Comparison of ENCODE assay signal across 19 cellular contexts in the genomic region with DNA sequence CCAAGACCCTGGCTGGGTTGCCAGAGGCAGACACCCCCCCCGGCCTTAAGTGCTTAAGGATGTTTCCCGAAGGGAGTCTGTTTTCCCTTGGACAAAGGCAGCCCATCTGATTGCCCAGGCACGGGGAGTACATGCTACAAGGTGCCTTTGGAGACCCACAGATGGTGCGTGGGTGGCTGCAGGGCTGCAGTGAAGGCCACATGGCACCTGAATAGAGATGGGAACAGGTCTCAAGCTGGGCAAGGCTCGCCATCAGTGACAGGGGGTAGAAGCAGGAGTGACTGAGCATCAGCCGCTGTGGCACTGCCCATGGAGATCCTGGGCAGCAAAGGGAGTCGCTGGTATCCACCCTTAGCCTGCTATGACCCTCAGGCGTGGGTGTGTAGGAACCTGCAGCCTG. TPM values are rescaled to one million over a fixed set of nuclear protein-coding genes. Genes with fewer than 3 reads are reported as not detected.
A peak's percentile ranks its signal among the peaks of the same experiment; 100 is the strongest.
DNase-seq lines count a peak whose midpoint lies in the region; ATAC-seq and TF ChIP-seq lines count a peak whose summit lies in the region.
"Had no signal": no experiment of that assay in that cellular context is flagged by ENCODE, and none has a peak within 500 bp of the region (broad histone marks: within the 10 kb centered on the region; RNA-seq: fewer than 3 reads in every experiment).

No MANE protein-coding gene starts in this region.

- peak overlapping the region; percentile 15 to 61 for H3K4me3 Mint-ChIP-seq in activated T-cell treated with anti-CD3 and anti-CD28 coated beads, Interleukin-2, amount 50 U/mL, for 72 hours
- peak overlapping the region; percentile 33 to 67 (median 60) for H3K4me3 Mint-ChIP-seq in IgD-negative memory B cell
- peak overlapping the region; percentile 82 for H3K4me3 Mint-ChIP-seq in neural crest cell

- H3K9me3 ChIP-seq in stomach (peaks cover 0 to 7% (median 0%) of the 10 kb centered on the region in 4 donors), SJCRH30 (replicated peaks) (no peaks in the 10 kb centered on the region)
- H3K9me3 ChIP-seq: upper lobe of left lung had no signal

- no peak for TF ChIP-seq EP300 in stomach (IDR thresholded peaks at IDR 0.05)

- H3K36me3 ChIP-seq in stomach (peaks cover 0 to 24% (median 11%) of the 10 kb centered on the region in 4 donors), SJCRH30 (no peaks in the 10 kb centered on the region)

- intact Hi-C loops in stomach (cut with DNase I; ENCODE audit: low total_unique reads): no loop called here

- DNase-seq in activated T-cell treated with anti-CD3 and anti-CD28 coated beads, Interleukin-2, amount 50 U/mL, for 72 hours: no peak
- DNase-seq in activated T-cell treated with anti-CD3 and anti-CD28 coated beads, Interleukin-2, amount 50 U/mL, for 1 hour: no peak
- DNase-seq in cerebellar cortex (ENCODE audit: low spot score) (peak; percentile 5), neural crest cell (ENCODE audit: low read depth, low spot score) (no peak), stomach (no peak), SJCRH30 (no peak), putamen (ENCODE audit: low spot score) (no peak)
- DNase-seq: activated CD4-positive, CD25-positive, alpha-beta regulatory T cell; dermis blood vessel endothelial cell; left cardiac atrium; midbrain; NCI-H1092 treated with DMSO at 0.1 percent for 48 hours; NCI-H2107; NCI-H526; SIG-M5; stimulated activated naive CD8-positive, alpha-beta T cell treated with anti-CD3 and anti-CD28 coated beads, Interleukin-15, amount 100 ng/mL, for 72 hours had no signal

- H3K36me3 Mint-ChIP-seq in activated T-cell treated with anti-CD3 and anti-CD28 coated beads, Interleukin-2, amount 50 U/mL, for 72 hours (ENCODE audit: insufficient read depth in 2 of 2): peaks cover 5 to 9% of the 10 kb centered on the region in 2 donors
- H3K36me3 Mint-ChIP-seq in IgD-negative memory B cell: no peaks in the 10 kb centered on the region
- H3K36me3 Mint-ChIP-seq in neural crest cell (ENCODE audit: low read depth): peaks cover 31% of the 10 kb centered on the region

- TF ChIP-seq POLR2A in stomach (IDR thresholded peaks at IDR 0.05): no peak

- no peak overlapping the region for H3K27ac Mint-ChIP-seq in activated T-cell treated with anti-CD3 and anti-CD28 coated beads, Interleukin-2, amount 50 U/mL, for 72 hours
- H3K27ac Mint-ChIP-seq in IgD-negative memory B cell: peak overlapping the region in 1 of 3 donors; percentile 72
- peak overlapping the region; percentile 27 for H3K27ac Mint-ChIP-seq in neural crest cell (ENCODE audit: unreplicated experiment)
- H3K27ac Mint-ChIP-seq: T-helper 1 cell treated with Interleukin-12 subunit alpha and Interleukin-12 subunit beta and Interleukin-4 antibody, amounts not matched to agents 30 μg/mL and 1 μg/mL, for 36 hours had no signal

- peaks cover 14 to 62% (median 40%) of the 10 kb centered on the region in 4 donors for H3K4me1 ChIP-seq in stomach
- H3K4me1 ChIP-seq in SJCRH30: no peaks in the 10 kb centered on the region

- no peak overlapping the region for H3K27ac ChIP-seq in stomach
- H3K27ac ChIP-seq in SJCRH30: no peak overlapping the region
- H3K27ac ChIP-seq: upper lobe of left lung had no signal

- TF ChIP-seq CTCF in neural crest cell (conservative IDR thresholded peaks at IDR 0.05) (no peak), stomach (IDR thresholded peaks at IDR 0.05) (no peak)

- H3K4me3 ChIP-seq in stomach (no peak overlapping the region), SJCRH30 (no peak overlapping the region)
- H3K4me3 ChIP-seq: upper lobe of left lung had no signal

- no peak for ATAC-seq in activated T-cell treated with anti-CD3 and anti-CD28 coated beads, Interleukin-2, amount 50 U/mL, for 72 hours (replicated peaks in 1 of 2)
- ATAC-seq: left cardiac atrium; stimulated activated naive CD8-positive, alpha-beta T cell treated with anti-CD3 and anti-CD28 coated beads, Interleukin-15, amount 100 ng/mL, for 72 hours had no signal

- WGBS in stomach, 5 donors: 92 to 97% (median 96%) methylated on average over 6 to 8 of the region's 8 CpGs

- H3K4me1 Mint-ChIP-seq in activated T-cell treated with anti-CD3 and anti-CD28 coated beads, Interleukin-2, amount 50 U/mL, for 72 hours (ENCODE audit: low read depth): peaks cover 37% of the 10 kb centered on the region
- H3K4me1 Mint-ChIP-seq in IgD-negative memory B cell (peaks cover 4 to 10% (median 4%) of the 10 kb centered on the region in 3 donors), neural crest cell (peaks cover 11% of the 10 kb centered on the region)

- H3K9me3 Mint-ChIP-seq in activated T-cell treated with anti-CD3 and anti-CD28 coated beads, Interleukin-2, amount 50 U/mL, for 72 hours: peaks cover 3 to 4% of the 10 kb centered on the region in 2 donors
- peaks cover 2 to 4% (median 2%) of the 10 kb centered on the region in 3 donors for H3K9me3 Mint-ChIP-seq in IgD-negative memory B cell
- peaks cover 8% of the 10 kb centered on the region for H3K9me3 Mint-ChIP-seq in neural crest cell

- no peaks in the 10 kb centered on the region for H3K27me3 Mint-ChIP-seq in activated T-cell treated with anti-CD3 and anti-CD28 coated beads, Interleukin-2, amount 50 U/mL, for 72 hours (ENCODE audit: low read depth)
- H3K27me3 Mint-ChIP-seq in IgD-negative memory B cell (no peaks in the 10 kb centered on the region), neural crest cell (ENCODE audit: low read depth) (no peaks in the 10 kb centered on the region)
- H3K27me3 Mint-ChIP-seq: stimulated activated naive CD8-positive, alpha-beta T cell treated with anti-CD3 and anti-CD28 coated beads, Interleukin-15, amount 100 ng/mL, for 72 hours had no signal

- H3K27me3 ChIP-seq in stomach (no peaks in the 10 kb centered on the region), SJCRH30 (no peaks in the 10 kb centered on the region)
- H3K27me3 ChIP-seq: upper lobe of left lung had no signal

RNA-seq across cellular contexts. Expression of gene RTL6, which starts 2.4 kb away (rescaled TPM):
- total RNA-seq in activated T-cell treated with anti-CD3 and anti-CD28 coated beads, Interleukin-2, amount 50 U/mL, for 72 hours: 10 to 100 TPM; 11.9 to 12.9 TPM
- 1.6 TPM for polyA plus RNA-seq in IgD-negative memory B cell
- total RNA-seq in neural crest cell: 45.0 and 45.6 TPM in 2 replicates
- 10 to 100 TPM in 4 of 5 donors, 1 to 10 TPM in 1; 5.8 to 25.4 (median 16.9) TPM for total RNA-seq in stomach
- 1 to 10 TPM; 4.0 to 9.2 (median 8.4) TPM for polyA plus RNA-seq in stomach
- 17.0 and 17.3 TPM in 2 replicates for total RNA-seq in SJCRH30 (2014; rRNA removed; shearing (Covaris generic))
